In genomic region chr6:108295676-108296075, GRCh38 we compare ENCODE assay signal across 8 cellular contexts. TPM values are rescaled to one million over a fixed set of nuclear protein-coding genes. Genes with fewer than 3 reads are reported as not detected.
A peak's percentile ranks its signal among the peaks of the same experiment; 100 is the strongest.
DNase-seq lines count a peak whose midpoint lies in the region; ATAC-seq and TF ChIP-seq lines count a peak whose summit lies in the region.

No MANE protein-coding gene starts in this region.

- no peak for TF ChIP-seq CTCF in thoracic aorta (IDR thresholded peaks at IDR 0.05)

- H3K27ac Mint-ChIP-seq in activated CD4-positive, alpha-beta T cell treated with anti-CD3 and anti-CD28 coated beads, Interleukin-2, amount 10 ng/mL, durations not matched to agents 24 days and 14 days = peak overlapping the region; percentile 100
- peak overlapping the region; percentile 97 for H3K27ac Mint-ChIP-seq in activated T-helper 17 cell treated with anti-CD3 and anti-CD28 coated beads, Interleukin-2, amount 50 U/mL, for 72 hours

- H3K9me3 Mint-ChIP-seq in activated CD4-positive, alpha-beta T cell treated with anti-CD3 and anti-CD28 coated beads, Interleukin-2, amount 10 ng/mL, durations not matched to agents 24 days and 14 days = no peaks in the 10 kb centered on the region
- H3K9me3 Mint-ChIP-seq in activated T-helper 17 cell treated with anti-CD3 and anti-CD28 coated beads, Interleukin-2, amount 50 U/mL, for 72 hours = no peaks in the 10 kb centered on the region

- intact Hi-C loops in activated CD4-positive, alpha-beta T cell treated with anti-CD3 and anti-CD28 coated beads, Interleukin-2, amount 10 ng/mL, durations not matched to agents 24 days and 14 days (cut with micrococcal nuclease) = loop anchor here (1.0 to 5.0 kb wide), 2 partner anchors 152 to 337 kb away; partner anchors contain the start of gene SEC63

- no peak for ATAC-seq in activated T-helper 17 cell treated with anti-CD3 and anti-CD28 coated beads, Interleukin-2, amount 50 U/mL, for 72 hours (replicated peaks)
- no peak for ATAC-seq in thoracic aorta (ENCODE audit: insufficient number of reproducible peaks, low FRiP score, low read depth)
- ATAC-seq in GM18907 (IDR thresholded peaks at IDR 0.05; ENCODE audit: unreplicated experiment) = no peak

- no peaks in the 10 kb centered on the region for H3K36me3 ChIP-seq in thoracic aorta

- peaks cover 4% of the 10 kb centered on the region for H3K36me3 Mint-ChIP-seq in activated CD4-positive, alpha-beta T cell treated with anti-CD3 and anti-CD28 coated beads, Interleukin-2, amount 10 ng/mL, durations not matched to agents 24 days and 14 days (ENCODE audit: low read depth)
- H3K36me3 Mint-ChIP-seq in activated T-helper 17 cell treated with anti-CD3 and anti-CD28 coated beads, Interleukin-2, amount 50 U/mL, for 72 hours (ENCODE audit: low read depth) = peaks cover 6% of the 10 kb centered on the region

- H3K27ac ChIP-seq in thoracic aorta = peak overlapping the region in 1 of 2 donors; percentile 84

- peaks cover 1% of the 10 kb centered on the region for H3K27me3 Mint-ChIP-seq in activated CD4-positive, alpha-beta T cell treated with anti-CD3 and anti-CD28 coated beads, Interleukin-2, amount 10 ng/mL, durations not matched to agents 24 days and 14 days
- no peaks in the 10 kb centered on the region for H3K27me3 Mint-ChIP-seq in activated T-helper 17 cell treated with anti-CD3 and anti-CD28 coated beads, Interleukin-2, amount 50 U/mL, for 72 hours

- H3K9me3 ChIP-seq in thoracic aorta = no peaks in the 10 kb centered on the region

- peaks cover 6 to 7% of the 10 kb centered on the region in 2 donors for H3K4me1 ChIP-seq in thoracic aorta (ENCODE audit: control insufficient read depth in 1 of 2, low read depth in 2 of 2)

- no peak for DNase-seq in activated CD4-positive, alpha-beta T cell treated with anti-CD3 and anti-CD28 coated beads, Interleukin-2, amount 10 ng/mL, durations not matched to agents 24 days and 14 days
- DNase-seq in activated CD4-positive, alpha-beta T cell treated with anti-CD3 and anti-CD28 coated beads for 1 hour = no peak
- peak; percentile 29 for DNase-seq in inferior parietal cortex (ENCODE audit: extremely low spot score)
- no peak for DNase-seq in thoracic aorta (ENCODE audit: low spot score)
- no peak for DNase-seq in DMS153 treated with DMSO at 0.1 percent for 48 hours (lab: John Stamatoyannopoulos, UW; ENCODE audit: unreplicated experiment)
- no peak for DNase-seq in KG1 (lab: John Stamatoyannopoulos, UW)

- H3K4me3 Mint-ChIP-seq in activated CD4-positive, alpha-beta T cell treated with anti-CD3 and anti-CD28 coated beads, Interleukin-2, amount 10 ng/mL, durations not matched to agents 24 days and 14 days = peak overlapping the region; percentile 99
- peak overlapping the region; percentile 90 for H3K4me3 Mint-ChIP-seq in activated T-helper 17 cell treated with anti-CD3 and anti-CD28 coated beads, Interleukin-2, amount 50 U/mL, for 72 hours

- H3K4me3 ChIP-seq in thoracic aorta = peak overlapping the region; percentile 84

- H3K27me3 ChIP-seq in thoracic aorta (replicated peaks; ENCODE audit: insufficient read depth) = no peaks in the 10 kb centered on the region

- peaks cover 21% of the 10 kb centered on the region for H3K4me1 Mint-ChIP-seq in activated CD4-positive, alpha-beta T cell treated with anti-CD3 and anti-CD28 coated beads, Interleukin-2, amount 10 ng/mL, durations not matched to agents 24 days and 14 days
- no peaks in the 10 kb centered on the region for H3K4me1 Mint-ChIP-seq in activated T-helper 17 cell treated with anti-CD3 and anti-CD28 coated beads, Interleukin-2, amount 50 U/mL, for 72 hours

RNA-seq across cellular contexts. Expression of gene AFG1L, which starts 0.8 kb away (rescaled TPM):
- 6.0 and 6.3 TPM in 2 replicates for total RNA-seq in activated CD4-positive, alpha-beta T cell treated with anti-CD3 and anti-CD28 coated beads, Interleukin-2, amount 10 ng/mL, durations not matched to agents 24 days and 14 days
- 1 to 10 TPM; 5.9 to 6.1 TPM for total RNA-seq in activated T-helper 17 cell treated with anti-CD3 and anti-CD28 coated beads, Interleukin-2, amount 50 U/mL, for 72 hours
- total RNA-seq in thoracic aorta = 10 to 100 TPM in 1 of 2 donors, 1 to 10 TPM in 1; 1.7 to 21.7 TPM

RNA-seq across cellular contexts. Expression of gene SNX3, which starts 34.8 kb away (rescaled TPM):
- 75.1 and 78.0 TPM in 2 replicates for total RNA-seq in activated CD4-positive, alpha-beta T cell treated with anti-CD3 and anti-CD28 coated beads, Interleukin-2, amount 10 ng/mL, durations not matched to agents 24 days and 14 days
- total RNA-seq in activated T-helper 17 cell treated with anti-CD3 and anti-CD28 coated beads, Interleukin-2, amount 50 U/mL, for 72 hours = 10 to 100 TPM; 60.1 to 84.6 TPM
- total RNA-seq in thoracic aorta = 100 to 1,000 TPM; 110 to 122 TPM
